ENCODE assay signal across 8 cellular contexts in the genomic region with DNA sequence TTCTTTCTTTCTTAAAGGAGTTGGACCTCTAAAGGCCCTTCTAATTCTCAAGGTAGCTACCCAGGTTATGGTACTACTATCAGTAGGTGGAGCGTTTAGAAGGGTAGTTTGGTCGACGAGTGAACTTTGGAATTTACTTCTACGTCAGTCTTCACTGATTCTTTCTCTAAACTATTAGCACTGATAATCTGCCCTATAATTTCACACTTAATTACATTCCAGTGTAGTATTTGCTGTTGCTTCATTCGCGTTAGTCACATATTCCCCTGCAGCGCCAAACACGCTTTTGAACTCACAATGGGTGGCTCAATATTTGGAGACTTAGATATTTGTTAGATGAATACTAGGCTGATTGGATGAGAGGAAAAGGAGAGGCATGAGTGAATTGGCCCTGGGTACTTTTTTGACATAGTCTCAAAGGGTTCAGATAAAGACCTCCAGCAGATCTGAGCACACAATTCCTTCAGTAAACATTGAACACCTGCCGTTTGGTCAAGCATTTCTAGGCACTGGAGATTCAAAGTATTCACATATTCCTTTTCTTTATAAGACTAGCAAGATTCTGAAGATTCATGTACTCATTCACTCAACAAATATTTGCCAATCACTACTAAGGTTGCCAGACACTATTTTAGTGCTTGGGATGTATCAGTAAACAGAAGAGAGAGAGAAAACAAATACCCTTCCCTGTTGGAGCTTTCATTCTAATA. TPM values are rescaled to one million over a fixed set of nuclear protein-coding genes. Genes with fewer than 3 reads are reported as not detected.
A peak's percentile ranks its signal among the peaks of the same experiment; 100 is the strongest.
DNase-seq lines count a peak whose midpoint lies in the region; ATAC-seq lines count a peak whose summit lies in the region.

No MANE protein-coding gene starts in this region.

- H3K36me3 ChIP-seq in SJCRH30 (no peaks in the 10 kb centered on the region), esophagus (ENCODE audit: control insufficient read depth in 2 of 2, insufficient read depth in 2 of 2, low read length in 1 of 2) (no peaks in the 10 kb centered on the region)

- ATAC-seq in natural killer cell treated with Interleukin-12 subunit alpha and Interleukin-12 subunit beta and Interleukin-15 and Interleukin-18, amount 100 ng/mL, for 72 hours: no peak
- ATAC-seq in GM21447 (IDR thresholded peaks at IDR 0.05; ENCODE audit: unreplicated experiment): no peak
- no peak for ATAC-seq in GM18861 (IDR thresholded peaks at IDR 0.05; ENCODE audit: unreplicated experiment)

- peak overlapping the region; percentile 51 to 87 for H3K27ac Mint-ChIP-seq in natural killer cell treated with Interleukin-12 subunit alpha and Interleukin-12 subunit beta and Interleukin-15 and Interleukin-18, amount 100 ng/mL, for 72 hours

- H3K4me1 ChIP-seq in SJCRH30 (peaks cover 27% of the 10 kb centered on the region), esophagus (ENCODE audit: control insufficient read depth in 2 of 2, insufficient read depth in 2 of 2, low read length in 1 of 2) (peaks cover 0 to 1% of the 10 kb centered on the region in 2 donors)

- H3K36me3 Mint-ChIP-seq in natural killer cell treated with Interleukin-12 subunit alpha and Interleukin-12 subunit beta and Interleukin-15 and Interleukin-18, amount 100 ng/mL, for 72 hours: no peaks in the 10 kb centered on the region

- H3K4me3 ChIP-seq in SJCRH30 (peak overlapping the region; percentile 99), esophagus (ENCODE audit: low read depth in 1 of 2, low read length in 2 of 2) (peak overlapping the region; percentile 83 to 96)

- H3K4me1 Mint-ChIP-seq in natural killer cell treated with Interleukin-12 subunit alpha and Interleukin-12 subunit beta and Interleukin-15 and Interleukin-18, amount 100 ng/mL, for 72 hours (ENCODE audit: low read depth in 2 of 2): peaks cover 37 to 48% of the 10 kb centered on the region in 2 donors

- 8 to 9% methylated on average over 9 of the region's 9 CpGs for WGBS in esophagus, 2 donors

- no peaks in the 10 kb centered on the region for H3K27me3 Mint-ChIP-seq in natural killer cell treated with Interleukin-12 subunit alpha and Interleukin-12 subunit beta and Interleukin-15 and Interleukin-18, amount 100 ng/mL, for 72 hours

- no peaks in the 10 kb centered on the region for H3K27me3 ChIP-seq in SJCRH30
- no peaks in the 10 kb centered on the region for H3K27me3 ChIP-seq in esophagus (ENCODE audit: control insufficient read depth in 1 of 2, insufficient read depth in 2 of 2, low read length in 2 of 2)

- H3K27ac ChIP-seq in SJCRH30 (peak overlapping the region; percentile 99), esophagus (ENCODE audit: low read depth in 2 of 2, low read length in 1 of 2) (peak overlapping the region; percentile 97 to 98)

- no peaks in the 10 kb centered on the region for H3K9me3 ChIP-seq in SJCRH30 (replicated peaks)
- no peaks in the 10 kb centered on the region for H3K9me3 ChIP-seq in esophagus (ENCODE audit: control insufficient read depth in 2 of 2, insufficient read depth in 1 of 2, low read depth in 1 of 2, low read length in 1 of 2)

- no peaks in the 10 kb centered on the region for H3K9me3 Mint-ChIP-seq in natural killer cell treated with Interleukin-12 subunit alpha and Interleukin-12 subunit beta and Interleukin-15 and Interleukin-18, amount 100 ng/mL, for 72 hours

- DNase-seq in Daoy (ENCODE audit: low read depth): peak; percentile 43
- peak; percentile 28 for DNase-seq in HT1080 (ENCODE audit: low read depth)
- DNase-seq in SJCRH30: peak in 1 of 2 experiments; percentile 26
- no peak for DNase-seq in natural killer cell treated with Interleukin-12 subunit alpha and Interleukin-12 subunit beta and Interleukin-15 and Interleukin-18, amount 100 ng/mL, for 72 hours (ENCODE audit: low spot score)
- no peak for DNase-seq in D341Med (ENCODE audit: low spot score)

- H3K4me3 Mint-ChIP-seq in natural killer cell treated with Interleukin-12 subunit alpha and Interleukin-12 subunit beta and Interleukin-15 and Interleukin-18, amount 100 ng/mL, for 72 hours: peak overlapping the region; percentile 82

RNA-seq across cellular contexts. Expression of a gene that starts 0.9 kb away (rescaled TPM):
- 33.8 and 42.1 TPM in 2 replicates for total RNA-seq in Daoy (2014; rRNA removed; shearing (Covaris generic))
- 22.7 and 30.6 TPM in 2 replicates for total RNA-seq in HT1080 (2014; rRNA removed; shearing (Covaris generic))
- 26.9 and 33.3 TPM in 2 replicates for polyA plus RNA-seq in HT1080 (2015; cell fraction: cytosol; rRNA removed)
- 62.9 and 66.2 TPM in 2 replicates for polyA plus RNA-seq in HT1080 (2015; cell fraction: nucleus; rRNA removed)
- total RNA-seq in SJCRH30 (2014; rRNA removed; shearing (Covaris generic)): 66.5 and 79.1 TPM in 2 replicates
- polyA plus RNA-seq in esophagus: 1 to 10 TPM; 7.0 to 8.8 TPM
- 10 to 100 TPM; 57.9 to 69.9 TPM for total RNA-seq in natural killer cell treated with Interleukin-12 subunit alpha and Interleukin-12 subunit beta and Interleukin-15 and Interleukin-18, amount 100 ng/mL, for 72 hours

RNA-seq across cellular contexts. Expression of a gene that starts 44.6 kb away (rescaled TPM):
- 3.0 and 3.7 TPM in 2 replicates for total RNA-seq in Daoy (2014; rRNA removed; shearing (Covaris generic))
- total RNA-seq in HT1080 (2014; rRNA removed; shearing (Covaris generic)): 0.33 and 0.61 TPM in 2 replicates
- polyA plus RNA-seq in HT1080 (2015; cell fraction: cytosol; rRNA removed): 0.27 and 0.92 TPM in 2 replicates
- polyA plus RNA-seq in HT1080 (2015; cell fraction: nucleus; rRNA removed): 0.23 and 0.35 TPM in 2 replicates
- total RNA-seq in SJCRH30 (2014; rRNA removed; shearing (Covaris generic)): 0.02 and 0.10 TPM in 2 replicates
- polyA plus RNA-seq in esophagus: under 1 TPM; 0.06 to 0.12 TPM
- total RNA-seq in natural killer cell treated with Interleukin-12 subunit alpha and Interleukin-12 subunit beta and Interleukin-15 and Interleukin-18, amount 100 ng/mL, for 72 hours: 1 to 10 TPM in 1 of 2 donors, under 1 TPM in 1; 0.98 to 8.8 TPM

Comparison
In these comparisons a context has a peak if more than half of its experiments do, and no peak if none do; other contexts are left out.
1. DNase-seq: peak in Daoy (single experiment) and HT1080 (single experiment); none in natural killer cell treated with Interleukin-12 subunit alpha and Interleukin-12 subunit beta and Interleukin-15 and Interleukin-18, amount 100 ng/mL, for 72 hours (single experiment) and D341Med (single experiment).